In the genomic region with DNA sequence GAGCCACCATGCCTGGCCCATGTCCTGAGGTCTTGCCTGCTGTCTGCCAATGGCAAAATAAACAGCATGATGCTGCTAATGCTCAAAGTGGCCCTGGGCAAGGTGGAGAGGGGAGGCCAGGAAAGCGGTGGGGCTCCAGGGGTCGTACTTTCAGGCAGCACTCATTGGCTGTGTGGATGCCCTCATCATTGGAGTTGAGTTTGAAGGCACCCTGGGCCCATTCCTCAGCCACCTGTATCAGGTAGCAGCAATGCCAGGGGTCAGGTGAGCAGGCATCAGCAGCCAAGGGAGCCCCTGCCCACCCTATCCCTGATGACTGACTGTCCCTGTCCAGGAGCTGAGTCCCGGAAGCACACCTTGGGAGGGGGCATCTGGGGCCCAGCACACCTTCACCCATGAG, we compare ENCODE assay signal across 35 cellular contexts.
"Had no signal": no experiment of that assay in that cellular context is flagged by ENCODE, and none has a peak within 500 bp of the region (broad histone marks: within the 10 kb centered on the region; RNA-seq: fewer than 3 reads in every experiment).

No MANE protein-coding gene starts in this region.

- H3K4me1 Mint-ChIP-seq: activated B cell treated with CpG ODN at 0.5 μM for 24 hours; activated CD4-positive, alpha-beta T cell treated with anti-CD3 and anti-CD28 coated beads, Interleukin-2, amount 10 ng/mL, durations not matched to agents 24 days and 14 days; activated naive CD4-positive, alpha-beta T cell treated with anti-CD3 and anti-CD28 coated beads, Interleukin-2, amount 10 ng/mL, durations not matched to agents 7 days and 5 days; activated naive CD4-positive, alpha-beta T cell treated with anti-CD3 and anti-CD28 coated beads, Interleukin-2, amount 50 U/mL, for 24 hours; activated naive CD8-positive, alpha-beta T cell treated with anti-CD3 and anti-CD28 coated beads, Interleukin-2, amount 10 ng/mL, durations not matched to agents 7 days and 5 days; activated naive CD8-positive, alpha-beta T cell treated with anti-CD3 and anti-CD28 coated beads, Interleukin-2, amount 50 U/mL, for 24 hours had no signal

- H3K27ac ChIP-seq: body of pancreas, brain microvascular endothelial cell, breast epithelium, VCaP had no signal

- H3K27me3 Mint-ChIP-seq: activated B cell treated with CpG ODN at 0.5 μM for 24 hours; activated CD4-positive, alpha-beta memory T cell treated with anti-CD3 and anti-CD28 coated beads for 36 hours; activated CD4-positive, alpha-beta T cell treated with anti-CD3 and anti-CD28 coated beads, Interleukin-2, amount 10 ng/mL, durations not matched to agents 24 days and 14 days; activated CD8-positive, alpha-beta T cell treated with anti-CD3 and anti-CD28 coated beads for 36 hours; activated naive CD4-positive, alpha-beta T cell treated with anti-CD3 and anti-CD28 coated beads, Interleukin-2, amount 10 ng/mL, durations not matched to agents 7 days and 5 days; activated naive CD4-positive, alpha-beta T cell treated with anti-CD3 and anti-CD28 coated beads, Interleukin-2, amount 50 U/mL, for 24 hours; activated naive CD8-positive, alpha-beta T cell; activated naive CD8-positive, alpha-beta T cell treated with anti-CD3 and anti-CD28 coated beads, Interleukin-2, amount 10 ng/mL, durations not matched to agents 7 days and 5 days; activated naive CD8-positive, alpha-beta T cell treated with anti-CD3 and anti-CD28 coated beads, Interleukin-2, amount 50 U/mL, for 24 hours; activated T-cell treated with anti-CD3 and anti-CD28 coated beads, Interleukin-2, amount 50 U/mL, for 24 hours had no signal

- H3K27ac Mint-ChIP-seq: activated B cell treated with CpG ODN at 0.5 μM for 24 hours; activated CD4-positive, alpha-beta memory T cell treated with anti-CD3 and anti-CD28 coated beads for 36 hours; activated CD4-positive, alpha-beta T cell treated with anti-CD3 and anti-CD28 coated beads, Interleukin-2, amount 10 ng/mL, durations not matched to agents 24 days and 14 days; activated CD8-positive, alpha-beta T cell treated with anti-CD3 and anti-CD28 coated beads for 36 hours; activated naive CD4-positive, alpha-beta T cell treated with anti-CD3 and anti-CD28 coated beads, Interleukin-2, amount 10 ng/mL, durations not matched to agents 7 days and 5 days; activated naive CD4-positive, alpha-beta T cell treated with anti-CD3 and anti-CD28 coated beads, Interleukin-2, amount 50 U/mL, for 24 hours; activated naive CD8-positive, alpha-beta T cell; activated naive CD8-positive, alpha-beta T cell treated with anti-CD3 and anti-CD28 coated beads, Interleukin-2, amount 10 ng/mL, durations not matched to agents 7 days and 5 days; activated naive CD8-positive, alpha-beta T cell treated with anti-CD3 and anti-CD28 coated beads, Interleukin-2, amount 50 U/mL, for 24 hours; activated T-cell treated with anti-CD3 and anti-CD28 coated beads, Interleukin-2, amount 50 U/mL, for 24 hours; activated T-helper 2 cell treated with anti-CD3 and anti-CD28 coated beads, Interferon-gamma antibody, Interleukin-2, Interleukin-4, amounts not matched to agents 10 μg/mL and 5 μg/mL and 100 μg/mL, durations not matched to agents 14 hours and 24 hours and 36 hours; T-helper 1 cell treated with Interleukin-12 subunit alpha and Interleukin-12 subunit beta and Interleukin-4 antibody, amounts not matched to agents 30 μg/mL and 1 μg/mL, for 36 hours; T-helper 2 cell treated with Interferon-gamma antibody and Interleukin-4, amounts not matched to agents 5 μg/mL and 100 μg/mL, for 36 hours had no signal

- H3K36me3 ChIP-seq: brain microvascular endothelial cell, breast epithelium had no signal

- H3K4me3 Mint-ChIP-seq: activated B cell treated with CpG ODN at 0.5 μM for 24 hours; activated CD4-positive, alpha-beta memory T cell treated with anti-CD3 and anti-CD28 coated beads for 36 hours; activated CD4-positive, alpha-beta T cell treated with anti-CD3 and anti-CD28 coated beads, Interleukin-2, amount 10 ng/mL, durations not matched to agents 24 days and 14 days; activated CD8-positive, alpha-beta T cell treated with anti-CD3 and anti-CD28 coated beads for 36 hours; activated naive CD4-positive, alpha-beta T cell treated with anti-CD3 and anti-CD28 coated beads, Interleukin-2, amount 10 ng/mL, durations not matched to agents 7 days and 5 days; activated naive CD4-positive, alpha-beta T cell treated with anti-CD3 and anti-CD28 coated beads, Interleukin-2, amount 50 U/mL, for 24 hours; activated naive CD8-positive, alpha-beta T cell; activated naive CD8-positive, alpha-beta T cell treated with anti-CD3 and anti-CD28 coated beads, Interleukin-2, amount 10 ng/mL, durations not matched to agents 7 days and 5 days; activated naive CD8-positive, alpha-beta T cell treated with anti-CD3 and anti-CD28 coated beads, Interleukin-2, amount 50 U/mL, for 24 hours; activated T-cell treated with anti-CD3 and anti-CD28 coated beads, Interleukin-2, amount 50 U/mL, for 24 hours; T-helper 1 cell treated with Interleukin-12 subunit alpha and Interleukin-12 subunit beta and Interleukin-4 antibody, amounts not matched to agents 30 μg/mL and 1 μg/mL, for 36 hours; T-helper 2 cell treated with Interferon-gamma antibody and Interleukin-4, amounts not matched to agents 5 μg/mL and 100 μg/mL, for 36 hours had no signal

- FAIRE-seq: astrocyte, TTC549 had no signal

- H3K36me3 Mint-ChIP-seq: activated CD4-positive, alpha-beta memory T cell treated with anti-CD3 and anti-CD28 coated beads for 36 hours; activated naive CD4-positive, alpha-beta T cell treated with anti-CD3 and anti-CD28 coated beads, Interleukin-2, amount 10 ng/mL, durations not matched to agents 7 days and 5 days; activated naive CD4-positive, alpha-beta T cell treated with anti-CD3 and anti-CD28 coated beads, Interleukin-2, amount 50 U/mL, for 24 hours; activated naive CD8-positive, alpha-beta T cell treated with anti-CD3 and anti-CD28 coated beads, Interleukin-2, amount 10 ng/mL, durations not matched to agents 7 days and 5 days had no signal

- H3K4me3 ChIP-seq: body of pancreas, breast epithelium had no signal

- DNase-seq: activated B cell treated with CpG ODN at 0.5 μM for 24 hours; activated CD4-positive, alpha-beta memory T cell treated with anti-CD3 and anti-CD28 coated beads for 36 hours; activated CD4-positive, alpha-beta T cell treated with anti-CD3 and anti-CD28 coated beads for 4 hours; activated CD4-positive, alpha-beta T cell treated with anti-CD3 and anti-CD28 coated beads, Interleukin-2, amount 10 ng/mL, durations not matched to agents 24 days and 14 days; activated CD4-positive, alpha-beta T cell treated with anti-CD3 and anti-CD28 coated beads, Interleukin-2, amount 50 U/mL, for 1 hour; activated CD4-positive, alpha-beta T cell treated with anti-CD3 and anti-CD28 coated beads, Interleukin-2, amount 50 U/mL, for 4 hours; activated CD4-positive, CD25-positive, alpha-beta regulatory T cell treated with anti-CD3 and anti-CD28 coated beads, Interleukin-2, amount 50 U/mL, for 72 hours; activated CD8-positive, alpha-beta memory T cell treated with anti-CD3 and anti-CD28 coated beads, Interleukin-2, amount 50 U/mL, for 4 hours; activated CD8-positive, alpha-beta T cell treated with anti-CD3 and anti-CD28 coated beads for 36 hours; activated effector memory CD4-positive, alpha-beta T cell treated with Interleukin-2 at 50 U/mL for 16 hours; activated gamma-delta T cell; activated naive CD4-positive, alpha-beta T cell treated with anti-CD3 and anti-CD28 coated beads, Interleukin-2, amount 10 ng/mL, durations not matched to agents 7 days and 5 days; activated naive CD4-positive, alpha-beta T cell treated with Interleukin-2 at 50 U/mL for 16 hours; activated naive CD8-positive, alpha-beta T cell treated with anti-CD3 and anti-CD28 coated beads, Interleukin-2, amount 10 ng/mL, durations not matched to agents 7 days and 5 days; activated naive CD8-positive, alpha-beta T cell treated with anti-CD3 and anti-CD28 coated beads, Interleukin-2, amount 50 U/mL, for 24 hours; activated T-cell treated with anti-CD3 and anti-CD28 coated beads for 4 hours; activated T-cell treated with anti-CD3 and anti-CD28 coated beads, Interleukin-2, amount 50 U/mL, for 24 hours; activated T-cell treated with anti-CD3 and anti-CD28 coated beads, Interleukin-2, amount 50 U/mL, for 48 hours; amygdala; anterior cingulate cortex; body of pancreas; brain microvascular endothelial cell; central memory CD4-positive, alpha-beta T cell; T-helper 1 cell; T-helper 2 cell; T-helper 9 cell had no signal

- H3K4me1 ChIP-seq: body of pancreas, breast epithelium had no signal

- H3K27me3 ChIP-seq: body of pancreas, brain microvascular endothelial cell, breast epithelium had no signal

- ATAC-seq: activated CD8-positive, alpha-beta T cell treated with anti-CD3 and anti-CD28 coated beads for 36 hours; activated naive CD8-positive, alpha-beta T cell treated with anti-CD3 and anti-CD28 coated beads, Interleukin-2, amount 50 U/mL, for 24 hours; body of pancreas had no signal

- H3K9me3 ChIP-seq: body of pancreas had no signal
